Comparison of ENCODE assay signal across 25 cellular contexts in genomic region chr20:35653893-35654292, GRCh38.
"Had no signal": no experiment of that assay in that cellular context is flagged by ENCODE, and none has a peak within 500 bp of the region (broad histone marks: within the 10 kb centered on the region; RNA-seq: fewer than 3 reads in every experiment).

No MANE protein-coding gene starts in this region.

- H3K27ac ChIP-seq: hepatocyte, left ventricle myocardium inferior, lower lobe of right lung, neural progenitor cell, parathyroid adenoma, prostate gland, sigmoid colon, skin epidermis, testis, tibial nerve had no signal

- H3K4me1 Mint-ChIP-seq: neural progenitor cell had no signal

- H3K4me1 ChIP-seq: neural progenitor cell, testis had no signal

- H2AFZ ChIP-seq: hepatocyte, neural progenitor cell, parathyroid adenoma had no signal

- H3K9me3 ChIP-seq: left ventricle myocardium inferior, lower lobe of right lung, prostate gland, sigmoid colon, testis, tibial nerve had no signal

- H3K9ac ChIP-seq: neural progenitor cell, parathyroid adenoma had no signal

- H3K27me3 Mint-ChIP-seq: natural killer cell treated with Interleukin-12 subunit alpha and Interleukin-12 subunit beta and Interleukin-15 and Interleukin-18, amount 100 ng/mL, for 72 hours; stimulated activated naive B cell treated with anti-CD40 and anti-IgM and Interleukin-4, amounts not matched to agents 10 μg/mL and 1 μg/mL and 100 μg/mL, for 72 hours; stimulated activated naive CD8-positive, alpha-beta T cell treated with anti-CD3 and anti-CD28 coated beads, Interleukin-15, amount 100 ng/mL, for 72 hours had no signal

- H3K4me3 ChIP-seq: dorsolateral prefrontal cortex, hepatocyte, left ventricle myocardium inferior, lower lobe of right lung, neural progenitor cell, prostate gland, sigmoid colon, skin epidermis, testis, tibial nerve had no signal

- H3K4me2 ChIP-seq: hepatocyte, neural progenitor cell had no signal

- DNase-seq: cortex of kidney; dorsolateral prefrontal cortex; effector CD8-positive, alpha-beta T cell; foreskin melanocyte; head of caudate nucleus; kidney; left cardiac atrium; left ventricle myocardium inferior; lower lobe of right lung; mesenchymal stem cell; midbrain; occipital lobe; sigmoid colon; stimulated activated CD4-positive, alpha-beta T cell treated with anti-CD3 and anti-CD28 coated beads, Interleukin-2, amount 100 ng/mL, for 24 hours; stimulated activated CD4-positive, alpha-beta T cell treated with anti-CD3 and anti-CD28 coated beads, Interleukin-4, amount 100 ng/mL, for 4 hours; stimulated activated naive B cell treated with anti-CD40 and anti-IgM and Interleukin-4, amounts not matched to agents 10 μg/mL and 1 μg/mL and 100 μg/mL, for 72 hours; stimulated activated naive CD8-positive, alpha-beta T cell treated with anti-CD3 and anti-CD28 coated beads, Interleukin-15, amount 100 ng/mL, for 72 hours; testis had no signal

- H3K4me3 Mint-ChIP-seq: natural killer cell treated with Interleukin-12 subunit alpha and Interleukin-12 subunit beta and Interleukin-15 and Interleukin-18, amount 100 ng/mL, for 72 hours; neural progenitor cell; stimulated activated naive B cell treated with anti-CD40 and anti-IgM and Interleukin-4, amounts not matched to agents 10 μg/mL and 1 μg/mL and 100 μg/mL, for 72 hours; stimulated activated naive CD8-positive, alpha-beta T cell treated with anti-CD3 and anti-CD28 coated beads, Interleukin-15, amount 100 ng/mL, for 72 hours had no signal

- H3K27me3 ChIP-seq: dorsolateral prefrontal cortex, hepatocyte, neural progenitor cell, sigmoid colon, testis, tibial nerve had no signal

- ATAC-seq: lower lobe of right lung; natural killer cell treated with Interleukin-12 subunit alpha and Interleukin-12 subunit beta and Interleukin-15 and Interleukin-18, amount 100 ng/mL, for 72 hours; stimulated activated naive B cell treated with anti-CD40 and anti-IgM and Interleukin-4, amounts not matched to agents 10 μg/mL and 1 μg/mL and 100 μg/mL, for 72 hours; stimulated activated naive CD8-positive, alpha-beta T cell treated with anti-CD3 and anti-CD28 coated beads, Interleukin-15, amount 100 ng/mL, for 72 hours had no signal

- H3K9me3 Mint-ChIP-seq: natural killer cell treated with Interleukin-12 subunit alpha and Interleukin-12 subunit beta and Interleukin-15 and Interleukin-18, amount 100 ng/mL, for 72 hours; stimulated activated naive B cell treated with anti-CD40 and anti-IgM and Interleukin-4, amounts not matched to agents 10 μg/mL and 1 μg/mL and 100 μg/mL, for 72 hours; stimulated activated naive CD8-positive, alpha-beta T cell treated with anti-CD3 and anti-CD28 coated beads, Interleukin-15, amount 100 ng/mL, for 72 hours had no signal

- H3K27ac Mint-ChIP-seq: natural killer cell treated with Interleukin-12 subunit alpha and Interleukin-12 subunit beta and Interleukin-15 and Interleukin-18, amount 100 ng/mL, for 72 hours; neural progenitor cell; stimulated activated naive B cell treated with anti-CD40 and anti-IgM and Interleukin-4, amounts not matched to agents 10 μg/mL and 1 μg/mL and 100 μg/mL, for 72 hours; stimulated activated naive CD8-positive, alpha-beta T cell treated with anti-CD3 and anti-CD28 coated beads, Interleukin-15, amount 100 ng/mL, for 72 hours had no signal
